1 cellular context compared by ENCODE assay signal in the genomic region with DNA sequence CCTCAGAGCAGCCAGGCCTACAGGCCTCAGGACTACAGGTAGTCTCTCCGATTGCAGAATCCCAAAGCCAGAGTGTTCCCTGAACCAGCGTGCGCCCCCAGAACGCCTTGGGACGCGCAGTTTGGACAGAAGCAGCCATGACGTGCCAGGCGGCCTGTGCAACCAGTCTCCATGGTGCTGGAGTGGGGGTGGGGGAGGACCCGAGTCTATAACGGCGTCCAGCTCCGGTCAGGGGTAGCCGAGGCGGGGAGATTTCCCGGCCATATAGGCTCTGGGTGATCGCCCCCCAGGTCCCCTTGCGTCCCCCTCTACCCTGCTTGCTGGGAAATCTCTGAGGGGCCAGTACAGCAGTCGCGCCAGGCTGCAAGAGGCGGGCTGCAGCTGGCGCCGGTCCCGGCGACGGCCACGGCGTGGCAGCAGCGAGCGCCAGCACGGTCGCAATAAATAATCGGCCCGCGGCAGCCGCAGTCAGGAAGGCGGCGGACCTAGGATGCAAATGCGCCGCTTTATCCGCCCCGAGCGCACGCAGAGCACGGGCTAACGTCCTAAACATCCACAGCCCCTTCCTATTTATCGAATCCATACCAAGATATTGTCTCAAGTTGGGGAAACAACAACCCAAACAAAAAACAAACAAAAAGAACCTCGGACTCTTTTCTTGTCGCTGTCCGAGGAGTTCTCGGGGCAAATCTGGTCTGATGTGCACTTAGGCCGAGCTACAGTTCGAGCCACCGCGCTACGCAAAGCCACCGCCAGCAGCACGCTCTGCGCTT.
TF ChIP-seq lines count a peak whose summit lies in the region.

No MANE protein-coding gene starts in this region.

TF ChIP-seq in SK-N-SH, 30 proteins besides CTCF, POLR2A, EP300 and RAD21 (continued from another document):
- TF ChIP-seq, protein P1, sequence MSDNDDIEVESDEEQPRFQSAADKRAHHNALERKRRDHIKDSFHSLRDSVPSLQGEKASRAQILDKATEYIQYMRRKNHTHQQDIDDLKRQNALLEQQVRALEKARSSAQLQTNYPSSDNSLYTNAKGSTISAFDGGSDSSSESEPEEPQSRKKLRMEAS (IDR thresholded peaks at IDR 0.05; ENCODE audit: low read depth), result peak; percentile 32; the same call in 1 of the 2 replicates
- TF ChIP-seq EZH2phosphoT487 (IDR thresholded peaks at IDR 0.05; ENCODE audit: borderline replicate concordance, low read depth), result peak; percentile 87; the same call in 1 of the 2 replicates
- TF ChIP-seq, protein P2, sequence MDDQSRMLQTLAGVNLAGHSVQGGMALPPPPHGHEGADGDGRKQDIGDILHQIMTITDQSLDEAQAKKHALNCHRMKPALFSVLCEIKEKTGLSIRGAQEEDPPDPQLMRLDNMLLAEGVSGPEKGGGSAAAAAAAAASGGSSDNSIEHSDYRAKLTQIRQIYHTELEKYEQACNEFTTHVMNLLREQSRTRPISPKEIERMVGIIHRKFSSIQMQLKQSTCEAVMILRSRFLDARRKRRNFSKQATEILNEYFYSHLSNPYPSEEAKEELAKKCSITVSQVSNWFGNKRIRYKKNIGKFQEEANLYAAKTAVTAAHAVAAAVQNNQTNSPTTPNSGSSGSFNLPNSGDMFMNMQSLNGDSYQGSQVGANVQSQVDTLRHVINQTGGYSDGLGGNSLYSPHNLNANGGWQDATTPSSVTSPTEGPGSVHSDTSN (IDR thresholded peaks at IDR 0.05), result peak; percentile 95
- TF ChIP-seq, protein P3, sequence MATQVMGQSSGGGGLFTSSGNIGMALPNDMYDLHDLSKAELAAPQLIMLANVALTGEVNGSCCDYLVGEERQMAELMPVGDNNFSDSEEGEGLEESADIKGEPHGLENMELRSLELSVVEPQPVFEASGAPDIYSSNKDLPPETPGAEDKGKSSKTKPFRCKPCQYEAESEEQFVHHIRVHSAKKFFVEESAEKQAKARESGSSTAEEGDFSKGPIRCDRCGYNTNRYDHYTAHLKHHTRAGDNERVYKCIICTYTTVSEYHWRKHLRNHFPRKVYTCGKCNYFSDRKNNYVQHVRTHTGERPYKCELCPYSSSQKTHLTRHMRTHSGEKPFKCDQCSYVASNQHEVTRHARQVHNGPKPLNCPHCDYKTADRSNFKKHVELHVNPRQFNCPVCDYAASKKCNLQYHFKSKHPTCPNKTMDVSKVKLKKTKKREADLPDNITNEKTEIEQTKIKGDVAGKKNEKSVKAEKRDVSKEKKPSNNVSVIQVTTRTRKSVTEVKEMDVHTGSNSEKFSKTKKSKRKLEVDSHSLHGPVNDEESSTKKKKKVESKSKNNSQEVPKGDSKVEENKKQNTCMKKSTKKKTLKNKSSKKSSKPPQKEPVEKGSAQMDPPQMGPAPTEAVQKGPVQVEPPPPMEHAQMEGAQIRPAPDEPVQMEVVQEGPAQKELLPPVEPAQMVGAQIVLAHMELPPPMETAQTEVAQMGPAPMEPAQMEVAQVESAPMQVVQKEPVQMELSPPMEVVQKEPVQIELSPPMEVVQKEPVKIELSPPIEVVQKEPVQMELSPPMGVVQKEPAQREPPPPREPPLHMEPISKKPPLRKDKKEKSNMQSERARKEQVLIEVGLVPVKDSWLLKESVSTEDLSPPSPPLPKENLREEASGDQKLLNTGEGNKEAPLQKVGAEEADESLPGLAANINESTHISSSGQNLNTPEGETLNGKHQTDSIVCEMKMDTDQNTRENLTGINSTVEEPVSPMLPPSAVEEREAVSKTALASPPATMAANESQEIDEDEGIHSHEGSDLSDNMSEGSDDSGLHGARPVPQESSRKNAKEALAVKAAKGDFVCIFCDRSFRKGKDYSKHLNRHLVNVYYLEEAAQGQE (IDR thresholded peaks at IDR 0.05; ENCODE audit: low read depth, low read length), result peak; percentile 81
- peak; percentile 19 for TF ChIP-seq CHD2 (IDR thresholded peaks at IDR 0.05; ENCODE audit: low read length, partially characterized antibody)
- no peak for TF ChIP-seq JUND (IDR thresholded peaks at IDR 0.05)
- no peak for TF ChIP-seq NRF1 (IDR thresholded peaks at IDR 0.05; ENCODE audit: low read depth, low read length)
- no peak for TF ChIP-seq FOXJ3 (CRISPR knock-in tag; IDR thresholded peaks at IDR 0.05)
- no peak for TF ChIP-seq MXI1 (IDR thresholded peaks at IDR 0.05; ENCODE audit: low read depth, low read length)
- TF ChIP-seq MEF2A (IDR thresholded peaks at IDR 0.05; ENCODE audit: borderline replicate concordance, low read depth), result no peak
- TF ChIP-seq SMC3 (IDR thresholded peaks at IDR 0.05; ENCODE audit: low read depth, low read length), result peak; percentile 68
- TF ChIP-seq ELF1 (IDR thresholded peaks at IDR 0.05), result no peak
- TF ChIP-seq, protein P4, sequence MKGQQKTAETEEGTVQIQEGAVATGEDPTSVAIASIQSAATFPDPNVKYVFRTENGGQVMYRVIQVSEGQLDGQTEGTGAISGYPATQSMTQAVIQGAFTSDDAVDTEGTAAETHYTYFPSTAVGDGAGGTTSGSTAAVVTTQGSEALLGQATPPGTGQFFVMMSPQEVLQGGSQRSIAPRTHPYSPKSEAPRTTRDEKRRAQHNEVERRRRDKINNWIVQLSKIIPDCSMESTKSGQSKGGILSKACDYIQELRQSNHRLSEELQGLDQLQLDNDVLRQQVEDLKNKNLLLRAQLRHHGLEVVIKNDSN (IDR thresholded peaks at IDR 0.05; ENCODE audit: borderline replicate concordance, low read depth), result no peak
- 0 out of 2 replicates have a peak, but pooled peaks have one; percentile 36 for TF ChIP-seq YY1 (IDR thresholded peaks at IDR 0.05; ENCODE audit: low read depth)
- no peak for TF ChIP-seq GATA2 (CRISPR knock-in tag; IDR thresholded peaks at IDR 0.05)
- no peak for TF ChIP-seq POLR2AphosphoS5 (IDR thresholded peaks at IDR 0.05; ENCODE audit: low read depth, low read length)
- no peak for TF ChIP-seq TAF1 (IDR thresholded peaks at IDR 0.05; ENCODE audit: borderline replicate concordance, low read depth, low read length)
- TF ChIP-seq, protein P5, sequence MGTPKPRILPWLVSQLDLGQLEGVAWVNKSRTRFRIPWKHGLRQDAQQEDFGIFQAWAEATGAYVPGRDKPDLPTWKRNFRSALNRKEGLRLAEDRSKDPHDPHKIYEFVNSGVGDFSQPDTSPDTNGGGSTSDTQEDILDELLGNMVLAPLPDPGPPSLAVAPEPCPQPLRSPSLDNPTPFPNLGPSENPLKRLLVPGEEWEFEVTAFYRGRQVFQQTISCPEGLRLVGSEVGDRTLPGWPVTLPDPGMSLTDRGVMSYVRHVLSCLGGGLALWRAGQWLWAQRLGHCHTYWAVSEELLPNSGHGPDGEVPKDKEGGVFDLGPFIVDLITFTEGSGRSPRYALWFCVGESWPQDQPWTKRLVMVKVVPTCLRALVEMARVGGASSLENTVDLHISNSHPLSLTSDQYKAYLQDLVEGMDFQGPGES (IDR thresholded peaks at IDR 0.05; ENCODE audit: low read depth, low read length), result no peak
- no peak for TF ChIP-seq FOSL2 (IDR thresholded peaks at IDR 0.05; ENCODE audit: borderline replicate concordance, low read depth)
- no peak for TF ChIP-seq FOXM1 (IDR thresholded peaks at IDR 0.05; ENCODE audit: low read depth)
- no peak for TF ChIP-seq SIN3A (IDR thresholded peaks at IDR 0.05; ENCODE audit: borderline replicate concordance, low read depth, low read length)
